Comparison of ENCODE assay signal across 17 cellular contexts in genomic region chr17:19833914-19834313, GRCh38.
"Had no signal": no experiment of that assay in that cellular context is flagged by ENCODE, and none has a peak within 500 bp of the region (broad histone marks: within the 10 kb centered on the region; RNA-seq: fewer than 3 reads in every experiment).

No MANE protein-coding gene starts in this region.

- H3K27ac Mint-ChIP-seq: activated CD8-positive, alpha-beta memory T cell treated with anti-CD3 and anti-CD28 coated beads, Interleukin-2, amount 10 ng/mL, durations not matched to agents 7 days and 5 days; activated naive CD8-positive, alpha-beta T cell treated with anti-CD3 and anti-CD28 coated beads, Interleukin-2, amount 10 ng/mL, durations not matched to agents 7 days and 5 days; endodermal cell; nephron; stimulated activated naive B cell treated with anti-CD40 and anti-IgM and Interleukin-4, amounts not matched to agents 10 μg/mL and 1 μg/mL and 100 μg/mL, for 72 hours had no signal

- H3K9me3 ChIP-seq: body of pancreas, thoracic aorta had no signal

- H3K27me3 Mint-ChIP-seq: activated CD8-positive, alpha-beta memory T cell treated with anti-CD3 and anti-CD28 coated beads, Interleukin-2, amount 10 ng/mL, durations not matched to agents 7 days and 5 days; activated naive CD8-positive, alpha-beta T cell treated with anti-CD3 and anti-CD28 coated beads, Interleukin-2, amount 10 ng/mL, durations not matched to agents 7 days and 5 days; stimulated activated naive B cell treated with anti-CD40 and anti-IgM and Interleukin-4, amounts not matched to agents 10 μg/mL and 1 μg/mL and 100 μg/mL, for 72 hours had no signal

- H3K4me1 Mint-ChIP-seq: activated CD8-positive, alpha-beta memory T cell treated with anti-CD3 and anti-CD28 coated beads, Interleukin-2, amount 10 ng/mL, durations not matched to agents 7 days and 5 days; nephron; stimulated activated naive B cell treated with anti-CD40 and anti-IgM and Interleukin-4, amounts not matched to agents 10 μg/mL and 1 μg/mL and 100 μg/mL, for 72 hours had no signal

- H3K4me3 ChIP-seq: body of pancreas, lung, thoracic aorta had no signal

- ATAC-seq: activated CD8-positive, alpha-beta memory T cell treated with anti-CD3 and anti-CD28 coated beads, Interleukin-2, amount 10 ng/mL, durations not matched to agents 7 days and 5 days; body of pancreas; left lobe of liver; stimulated activated naive B cell treated with anti-CD40 and anti-IgM and Interleukin-4, amounts not matched to agents 10 μg/mL and 1 μg/mL and 100 μg/mL, for 72 hours had no signal

- H3K27ac ChIP-seq: body of pancreas, parathyroid adenoma, thoracic aorta had no signal

- H3K4me3 Mint-ChIP-seq: activated CD8-positive, alpha-beta memory T cell treated with anti-CD3 and anti-CD28 coated beads, Interleukin-2, amount 10 ng/mL, durations not matched to agents 7 days and 5 days; activated naive CD8-positive, alpha-beta T cell treated with anti-CD3 and anti-CD28 coated beads, Interleukin-2, amount 10 ng/mL, durations not matched to agents 7 days and 5 days; endodermal cell; nephron; stimulated activated naive B cell treated with anti-CD40 and anti-IgM and Interleukin-4, amounts not matched to agents 10 μg/mL and 1 μg/mL and 100 μg/mL, for 72 hours had no signal

- H3K9me3 Mint-ChIP-seq: endodermal cell, nephron had no signal

- H3K27me3 ChIP-seq: body of pancreas had no signal

- DNase-seq: activated CD4-positive, alpha-beta T cell treated with anti-CD3 and anti-CD28 coated beads, Interleukin-2, amount 50 U/mL, for 4 hours; activated CD4-positive, CD25-positive, alpha-beta regulatory T cell treated with anti-CD3 and anti-CD28 coated beads, Interleukin-2, amount 50 U/mL, for 72 hours; activated CD8-positive, alpha-beta memory T cell treated with anti-CD3 and anti-CD28 coated beads, Interleukin-2, amount 10 ng/mL, durations not matched to agents 7 days and 5 days; activated naive CD4-positive, alpha-beta T cell; activated naive CD8-positive, alpha-beta T cell treated with anti-CD3 and anti-CD28 coated beads, Interleukin-2, amount 10 ng/mL, durations not matched to agents 7 days and 5 days; body of pancreas; caudate nucleus; endodermal cell; hypothalamus; midbrain; stimulated activated naive B cell treated with anti-CD40 and anti-IgM and Interleukin-4, amounts not matched to agents 10 μg/mL and 1 μg/mL and 100 μg/mL, for 72 hours; T-helper 1 cell had no signal

- H3K4me1 ChIP-seq: body of pancreas, parathyroid adenoma had no signal
